Comparison of ENCODE assay signal across 26 cellular contexts in genomic region chr15:100899601-100900000, GRCh38. TPM values are rescaled to one million over a fixed set of nuclear protein-coding genes. Genes with fewer than 3 reads are reported as not detected.
"Had no signal": no experiment of that assay in that cellular context is flagged by ENCODE, and none has a peak within 500 bp of the region (broad histone marks: within the 10 kb centered on the region; RNA-seq: fewer than 3 reads in every experiment).

No MANE protein-coding gene starts in this region.

- H3K9me3 ChIP-seq: breast epithelium, heart left ventricle, lower lobe of right lung, mucosa of descending colon, ovary, right atrium auricular region, spleen, suprapubic skin, tibial nerve had no signal

- H3K4me3 ChIP-seq: breast epithelium, heart left ventricle, lower lobe of right lung, mucosa of descending colon, ovary, right atrium auricular region, spleen, suprapubic skin, tibial nerve had no signal

- H3K27ac ChIP-seq: lower lobe of right lung, ovary, right atrium auricular region, suprapubic skin, tibial nerve had no signal

- DNase-seq: activated CD4-positive, alpha-beta T cell treated with anti-CD3 and anti-CD28 coated beads for 4 hours; activated CD4-positive, alpha-beta T cell treated with anti-CD3 and anti-CD28 coated beads, Interleukin-2, amount 50 U/mL, for 4 hours; activated CD4-positive, CD25-positive, alpha-beta regulatory T cell; activated naive CD4-positive, alpha-beta T cell; activated T-cell treated with anti-CD3 and anti-CD28 coated beads for 4 hours; activated T-cell treated with anti-CD3 and anti-CD28 coated beads, Interleukin-2, amount 50 U/mL, for 72 hours; effector CD8-positive, alpha-beta T cell; foreskin fibroblast; heart left ventricle; hypothalamus; immature natural killer cell; kidney; lower lobe of right lung; mesendoderm; ovary; spleen; stimulated activated naive CD4-positive, alpha-beta T cell; T-helper 2 cell had no signal

- ATAC-seq: activated naive CD4-positive, alpha-beta T cell treated with anti-CD3 and anti-CD28 coated beads, Interleukin-2, amount 50 U/mL, for 72 hours; activated T-cell treated with anti-CD3 and anti-CD28 coated beads, Interleukin-2, amount 50 U/mL, for 72 hours; heart left ventricle; lower lobe of right lung; natural killer cell treated with Interleukin-12 subunit alpha and Interleukin-12 subunit beta and Interleukin-15 and Interleukin-18, amount 100 ng/mL, for 72 hours had no signal

- H3K36me3 ChIP-seq: breast epithelium, heart left ventricle, lower lobe of right lung, ovary, right atrium auricular region, spleen, suprapubic skin had no signal

- H3K27me3 ChIP-seq: breast epithelium, ovary, right atrium auricular region, spleen, suprapubic skin, tibial nerve had no signal

RNA-seq across cellular contexts. Expression of gene ALDH1A3, which starts 20.0 kb away (rescaled TPM):
- total RNA-seq: activated naive CD4-positive, alpha-beta T cell treated with anti-CD3 and anti-CD28 coated beads, Interleukin-2, amount 50 U/mL, for 72 hours; myocyte; natural killer cell treated with Interleukin-12 subunit alpha and Interleukin-12 subunit beta and Interleukin-15 and Interleukin-18, amount 100 ng/mL, for 72 hours had no signal
